In the genomic region with DNA sequence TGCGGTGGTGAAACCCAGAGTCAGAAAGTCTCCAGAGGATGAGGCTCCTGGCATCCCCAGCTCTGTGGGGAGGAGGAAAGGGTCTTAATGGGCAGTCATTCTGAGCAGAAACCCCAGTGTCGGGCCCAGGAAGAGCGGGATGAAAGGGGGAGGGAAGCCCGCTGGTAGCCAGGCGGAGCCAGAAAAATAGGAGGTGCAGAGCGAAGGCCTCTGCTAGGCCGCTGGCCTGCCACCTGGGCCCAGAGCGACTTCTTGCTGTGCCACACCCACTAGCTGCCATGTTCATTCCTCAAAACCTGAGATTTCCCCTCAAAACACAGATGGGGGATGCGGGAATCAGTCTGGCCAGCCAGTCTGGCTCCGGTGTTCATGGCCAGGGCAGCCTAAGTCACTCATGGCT, we compare ENCODE assay signal across 1 cellular context.
TF ChIP-seq lines count a peak whose summit lies in the region.

No MANE protein-coding gene starts in this region.

TF ChIP-seq in HepG2, 621 proteins besides CTCF, POLR2A, EP300 and RAD21:
- TF ChIP-seq MEIS1 (CRISPR knock-in tag; IDR thresholded peaks at IDR 0.05; ENCODE audit: borderline replicate concordance) (no peak), YY1 (IDR thresholded peaks at IDR 0.05; ENCODE audit: insufficient read depth, insufficient replicate concordance, low read depth, low read length) (no peak), HNRNPLL (IDR thresholded peaks at IDR 0.05; ENCODE audit: low read depth, low read length, poor library complexity, severe bottlenecking) (no peak), ZNF282 (IDR thresholded peaks at IDR 0.05; ENCODE audit: partially characterized antibody) (no peak), KAT8 (CRISPR knock-in tag; IDR thresholded peaks at IDR 0.05) (no peak)
